8 cellular contexts compared by ENCODE assay signal in the genomic region with DNA sequence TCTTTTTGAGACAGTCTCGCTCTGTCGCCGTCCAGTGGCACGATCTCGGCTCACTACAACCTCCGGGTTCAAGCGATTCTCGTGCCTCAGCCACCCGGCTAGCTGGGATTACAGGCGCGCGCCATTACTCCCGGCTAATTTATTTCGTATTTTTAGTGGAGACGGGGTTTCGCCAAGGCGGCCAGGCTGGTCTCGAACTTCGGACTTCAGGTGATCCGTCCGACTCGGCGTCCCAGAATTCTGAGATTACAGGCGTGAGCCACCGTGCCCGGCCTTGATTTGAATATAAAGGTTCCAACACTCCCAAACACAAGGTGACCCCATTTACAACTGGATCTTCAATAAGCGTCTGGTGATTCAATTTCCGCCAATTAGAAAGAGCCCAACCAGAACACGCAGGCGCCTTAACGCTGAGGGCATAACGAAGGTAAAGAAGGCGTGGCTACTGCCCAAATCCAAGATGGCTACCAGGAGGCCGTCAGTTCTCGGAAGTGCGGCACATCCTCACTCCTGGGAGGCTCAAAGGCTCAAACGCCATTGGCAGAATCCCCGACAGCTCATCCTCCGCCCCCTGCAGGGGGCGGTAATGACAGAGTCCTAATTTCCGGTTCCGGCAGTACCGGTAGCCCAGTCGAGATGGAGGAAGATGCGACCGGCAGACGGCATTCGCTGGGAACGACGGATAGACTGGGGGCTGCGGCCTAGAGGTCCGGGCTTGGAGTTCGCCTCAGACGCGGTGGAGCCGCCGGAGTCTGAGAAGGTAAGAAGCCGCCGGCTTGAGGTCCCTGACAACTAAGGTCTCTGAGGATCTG. TPM values are rescaled to one million over a fixed set of nuclear protein-coding genes. Genes with fewer than 3 reads are reported as not detected.
DNase-seq lines count a peak whose midpoint lies in the region; ATAC-seq and TF ChIP-seq lines count a peak whose summit lies in the region.

Gene SLC25A44 (plus strand): TSS at position 617 of the 812 bp plus-strand sequence. CDS start 5,744 bp downstream, outside the sequence.

- H3K9me3 Mint-ChIP-seq in type B pancreatic cell: no peaks in the 10 kb centered on the region

- intact Hi-C loops in T-helper 1 cell treated with Interleukin-12 subunit alpha and Interleukin-12 subunit beta and Interleukin-4 antibody, amounts not matched to agents 30 ng/mL and 1 ng/mL, for 36 hours (cut with micrococcal nuclease): loop anchor here (1.0 to 5.0 kb wide), 14 partner anchors 20 to 549 kb away; partner anchors contain the start of genes CCT3, GON4L, KHDC4 and LAMTOR2
- intact Hi-C loops in heart left ventricle (cut with DNase I): loop anchor here in 2 of 10 donors (2.0 to 5.0 kb wide), 3 partner anchors 19 to 46 kb away; partner anchors contain the start of gene PMF1 (in 1 of the 2)

- ATAC-seq in HG02870 (IDR thresholded peaks at IDR 0.05; ENCODE audit: unreplicated experiment): peak; percentile 96
- peak; percentile 99 to 100 (median 100) for ATAC-seq in heart left ventricle

- H3K4me3 Mint-ChIP-seq in type B pancreatic cell: peak within 1 kb of the TSS; percentile 95

- DNase-seq in GM13976 (ENCODE audit: low spot score) (peak; percentile 95), NCI-H146 treated with DMSO at 0.1 percent for 48 hours (lab: John Stamatoyannopoulos, UW; ENCODE audit: unreplicated experiment) (peak; percentile 98), amniotic epithelial cell (ENCODE audit: low read depth) (peak; percentile 99), heart left ventricle (peak; percentile 96 to 97 (median 97)), pons (ENCODE audit: low spot score) (peak; percentile 100), type B pancreatic cell (ENCODE audit: extremely low spot score, unreplicated experiment) (peak; percentile 96)

- peaks cover 0 to 26% (median 5%) of the 10 kb centered on the region in 9 donors for H3K36me3 ChIP-seq in heart left ventricle

- H3K27ac ChIP-seq in heart left ventricle: peak within 1 kb of the TSS in 11 of 12 donors; percentile 74 to 92 (median 88)

- no peaks in the 10 kb centered on the region for H3K27me3 Mint-ChIP-seq in type B pancreatic cell

- peak in 1 of 2 donors; percentile 71 for TF ChIP-seq POLR2A in heart left ventricle (IDR thresholded peaks at IDR 0.05)

- H3K36me3 Mint-ChIP-seq in type B pancreatic cell: peaks cover 6% of the 10 kb centered on the region

- peak within 1 kb of the TSS; percentile 80 for H3K27ac Mint-ChIP-seq in type B pancreatic cell

- H3K4me1 ChIP-seq in heart left ventricle: peaks cover 0 to 51% (median 27%) of the 10 kb centered on the region in 12 donors

- H3K4me3 ChIP-seq in heart left ventricle: peak within 1 kb of the TSS; percentile 59 to 99 (median 82)

- TF ChIP-seq CTCF in GM13976 (IDR thresholded peaks at IDR 0.05; ENCODE audit: borderline replicate concordance, control extremely low read depth, extremely low read depth, insufficient read depth, missing control alignments): peak; percentile 45
- peak; percentile 35 to 82 (median 66) for TF ChIP-seq CTCF in heart left ventricle (IDR thresholded peaks at IDR 0.05)
- TF ChIP-seq CTCF in type B pancreatic cell (conservative IDR thresholded peaks at IDR 0.05): peak; percentile 73

- peaks cover 19% of the 10 kb centered on the region for H3K4me1 Mint-ChIP-seq in type B pancreatic cell (ENCODE audit: unreplicated experiment)

- no peaks in the 10 kb centered on the region for H3K27me3 ChIP-seq in heart left ventricle

- WGBS in heart left ventricle, 4 donors: 2 to 6% (median 5%) methylated on average over 57 to 59 of the region's 59 CpGs

- in situ Hi-C loops in GM13976 (cut with MboI; ENCODE audit: low sequenced_read_pairs, unreplicated experiment): no loop called here

- no peaks in the 10 kb centered on the region for H3K9me3 ChIP-seq in heart left ventricle

RNA-seq across cellular contexts. Expression of gene SLC25A44, which starts in this region (rescaled TPM):
- total RNA-seq in T-helper 1 cell treated with Interleukin-12 subunit alpha and Interleukin-12 subunit beta and Interleukin-4 antibody, amounts not matched to agents 30 ng/mL and 1 ng/mL, for 36 hours: 41.9 and 46.5 TPM in 2 replicates
- total RNA-seq in heart left ventricle (10 to 100 TPM; 16.4 to 27.4 (median 20.5) TPM), type B pancreatic cell (ENCODE audit: low replicate concordance) (18.6 and 21.8 TPM in 2 replicates)
- 10 to 100 TPM in 1 of 2 donors, 1 to 10 TPM in 1; 5.8 to 29.3 TPM for polyA plus RNA-seq in heart left ventricle

Comparison
In these comparisons a context has a peak if more than half of its experiments do, and no peak if none do; other contexts are left out.
1. Peak in every context shown above with its lines: DNase-seq, ATAC-seq, H3K4me3 ChIP-seq and H3K27ac ChIP-seq.